ENCODE assay signal across 8 cellular contexts in the genomic region with DNA sequence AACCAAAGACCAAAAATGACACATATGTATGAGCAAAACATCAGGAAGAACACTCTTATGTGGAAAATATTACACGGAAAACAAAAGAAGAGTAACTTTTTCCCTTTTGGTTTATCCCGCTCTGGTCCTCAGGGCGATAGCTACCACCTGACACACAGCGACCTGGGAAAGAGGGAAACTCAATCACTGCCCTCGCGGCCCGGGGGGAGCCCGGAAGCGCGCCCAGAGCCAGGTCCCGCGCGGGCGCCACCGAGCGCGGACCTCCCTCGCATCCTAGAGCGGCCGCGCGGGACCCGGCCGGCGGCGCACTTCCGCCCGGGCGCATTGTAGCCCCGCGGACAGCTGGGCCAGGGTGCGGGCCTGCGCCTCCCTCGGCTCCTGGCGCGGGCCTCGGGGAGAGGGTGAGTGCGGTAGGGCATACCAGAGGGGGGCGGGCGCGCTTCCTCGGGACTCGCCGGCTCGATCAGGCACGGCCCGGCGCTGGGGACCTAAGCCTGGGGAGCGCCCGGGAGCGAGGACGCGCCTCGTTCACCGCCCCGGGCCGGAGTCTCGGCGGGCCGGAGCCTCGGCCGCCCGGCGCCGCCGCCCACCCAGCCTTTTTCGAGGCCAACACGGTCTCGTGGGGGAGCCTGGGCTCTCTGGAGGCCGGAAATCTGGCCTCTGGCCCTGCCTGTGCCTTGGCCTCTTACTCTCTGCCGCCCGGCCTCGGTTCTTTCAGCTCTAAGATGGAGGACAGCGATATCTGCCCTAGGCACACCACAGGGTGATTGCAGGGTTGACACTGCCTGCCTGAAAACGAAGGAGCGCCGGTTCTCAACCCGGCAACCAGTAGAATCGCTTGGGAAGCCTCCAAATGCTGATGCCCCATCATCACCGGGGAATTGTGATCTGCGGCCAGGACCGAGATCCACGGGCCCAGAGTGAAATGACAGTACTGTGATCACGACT. TPM values are rescaled to one million over a fixed set of nuclear protein-coding genes. Genes with fewer than 3 reads are reported as not detected.
DNase-seq lines count a peak whose midpoint lies in the region; ATAC-seq and TF ChIP-seq lines count a peak whose summit lies in the region.

A gene with protein sequence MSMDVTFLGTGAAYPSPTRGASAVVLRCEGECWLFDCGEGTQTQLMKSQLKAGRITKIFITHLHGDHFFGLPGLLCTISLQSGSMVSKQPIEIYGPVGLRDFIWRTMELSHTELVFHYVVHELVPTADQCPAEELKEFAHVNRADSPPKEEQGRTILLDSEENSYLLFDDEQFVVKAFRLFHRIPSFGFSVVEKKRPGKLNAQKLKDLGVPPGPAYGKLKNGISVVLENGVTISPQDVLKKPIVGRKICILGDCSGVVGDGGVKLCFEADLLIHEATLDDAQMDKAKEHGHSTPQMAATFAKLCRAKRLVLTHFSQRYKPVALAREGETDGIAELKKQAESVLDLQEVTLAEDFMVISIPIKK (plus strand): TSS at position 327 of the 948 bp plus-strand sequence. CDS start 6,365 bp downstream, outside the sequence.

- H2AFZ ChIP-seq in PC-3 (ENCODE audit: low read length) = peak within 1 kb of the TSS; percentile 91

- H3K4me1 ChIP-seq in HUES64 (ENCODE audit: insufficient read depth, low read length) (peaks cover 16% of the 10 kb centered on the region), PC-3 (ENCODE audit: insufficient read depth, low read length) (peaks cover 17% of the 10 kb centered on the region)

- H3K36me3 ChIP-seq in HUES64 (ENCODE audit: insufficient read depth, low read length) (no peaks in the 10 kb centered on the region), PC-3 (ENCODE audit: low read depth, low read length) (no peaks in the 10 kb centered on the region)

- ATAC-seq in GM21447 (IDR thresholded peaks at IDR 0.05; ENCODE audit: unreplicated experiment) (peak; percentile 90), PC-3 (peak; percentile 94), esophagus mucosa (peak; percentile 97)

- H3K9ac ChIP-seq in HUES64 (ENCODE audit: low read depth, low read length) (peak within 1 kb of the TSS; percentile 97), PC-3 (ENCODE audit: low read length) (peak within 1 kb of the TSS; percentile 95)

- no TSS peak for BruUV-seq in PC-3 (replicated peaks; lab: Mats Ljungman, UMichigan)

- intact Hi-C loops in PC-3 (cut with micrococcal nuclease) = loop anchor here (1.0 to 5.0 kb wide), 2 partner anchors 62 to 91 kb away; a partner anchor contains a TSS

- CTCF ChIA-PET in PC-3 (lab: Charles Lee) = no interaction called here

- no peaks in the 10 kb centered on the region for H3K9me2 ChIP-seq in PC-3 (replicated peaks; ENCODE audit: low read length)

- TF ChIP-seq CTCF in PC-3 (conservative IDR thresholded peaks at IDR 0.05; ENCODE audit: low read depth, low read length) = no peak

- POLR2A ChIA-PET in PC-3 (lab: Charles Lee; ENCODE audit: unreplicated experiment) = no interaction called here

- peak; percentile 64 for DNase-seq in DMS153 (lab: John Stamatoyannopoulos, UW)
- peak; percentile 65 for DNase-seq in PC-3
- peak; percentile 77 to 81 for DNase-seq in activated T-cell treated with anti-CD3 and anti-CD28 coated beads, Interleukin-2, amount 50 U/mL, for 48 hours
- peak; percentile 89 for DNase-seq in myocyte (ENCODE audit: low read depth)
- peak; percentile 36 to 45 for DNase-seq in stimulated activated CD8-positive, alpha-beta memory T cell treated with anti-CD3 and anti-CD28 coated beads, Interleukin-7, amount 100 ng/mL, for 48 hours (ENCODE audit: extremely low read depth in 1 of 2, low read depth in 1 of 2)

- peaks cover 14% of the 10 kb centered on the region for H3K79me2 ChIP-seq in PC-3 (ENCODE audit: low read length)

- H3K9me3 ChIP-seq in HUES64 (ENCODE audit: insufficient read depth, low read depth, low read length) (peaks cover 12% of the 10 kb centered on the region), PC-3 (ENCODE audit: low read length) (no peaks in the 10 kb centered on the region)

- H3K27ac ChIP-seq in HUES64 (ENCODE audit: low read depth, low read length) (peak within 1 kb of the TSS; percentile 91), PC-3 (ENCODE audit: low read length) (peak within 1 kb of the TSS; percentile 45)

- no peaks in the 10 kb centered on the region for H4K20me1 ChIP-seq in PC-3 (ENCODE audit: low read length)

- H3K27me3 ChIP-seq in HUES64 (ENCODE audit: insufficient read depth, low read length) = no peaks in the 10 kb centered on the region
- no peaks in the 10 kb centered on the region for H3K27me3 ChIP-seq in PC-3 (ENCODE audit: low read length)

- H3F3A ChIP-seq in PC-3 (ENCODE audit: low read length, unreplicated experiment) = no peaks in the 10 kb centered on the region

- H3K4me2 ChIP-seq in PC-3 (ENCODE audit: low read length) = peak within 1 kb of the TSS; percentile 87

- 1% methylated on average over 84 of the region's 84 CpGs for WGBS in HUES64

- H3K4me3 ChIP-seq in HUES64 (ENCODE audit: low read length) (peak within 1 kb of the TSS; percentile 91), PC-3 (ENCODE audit: low read length) (peak within 1 kb of the TSS; percentile 78)

RNA-seq across cellular contexts. Expression of the gene that starts here (rescaled TPM):
- 5.8 TPM for polyA plus RNA-seq in HUES64 (2013, experiment 1 of 2)
- 8.0 TPM for polyA plus RNA-seq in HUES64 (2013, experiment 2 of 2)
- total RNA-seq in PC-3 (2014; rRNA removed) = 1.7 and 4.4 TPM in 2 replicates
- total RNA-seq in esophagus mucosa = 5.5 TPM
- 3.2 and 3.5 TPM in 2 replicates for total RNA-seq in myocyte
- 7.1 TPM for polyA plus RNA-seq in myocyte (2012)

Comparison
In these comparisons a context has a peak if more than half of its experiments do, and no peak if none do; other contexts are left out.
1. Peak in every context shown above with its lines: DNase-seq, ATAC-seq, H3K4me3 ChIP-seq and H3K27ac ChIP-seq.